Comparison of ENCODE assay signal across 10 cellular contexts in genomic region chr9:134056483-134057310, GRCh38. TPM values are rescaled to one million over a fixed set of nuclear protein-coding genes. Genes with fewer than 3 reads are reported as not detected.
A peak's percentile ranks its signal among the peaks of the same experiment; 100 is the strongest.
DNase-seq lines count a peak whose midpoint lies in the region; ATAC-seq and TF ChIP-seq lines count a peak whose summit lies in the region.
"Had no signal": no experiment of that assay in that cellular context is flagged by ENCODE, and none has a peak within 500 bp of the region (broad histone marks: within the 10 kb centered on the region; RNA-seq: fewer than 3 reads in every experiment).

No MANE protein-coding gene starts in this region.

- TF ChIP-seq CTCF in chondrocyte (IDR thresholded peaks at IDR 0.05) (no peak), right lobe of liver (IDR thresholded peaks at IDR 0.05) (no peak), stomach (IDR thresholded peaks at IDR 0.05) (no peak)

- no peak overlapping the region for H3K4me3 Mint-ChIP-seq in chondrocyte (ENCODE audit: unreplicated experiment)

- intact Hi-C loops in right lobe of liver (cut with DNase I), result no loop called here
- intact Hi-C loops in stomach (cut with DNase I; ENCODE audit: low total_unique reads), result no loop called here

- H3K27ac ChIP-seq in right lobe of liver (peak overlapping the region; percentile 51 to 83 (median 82)), stomach (peak overlapping the region; percentile 60 to 75 (median 68))
- H3K27ac ChIP-seq: cardiac muscle cell had no signal

- peak overlapping the region; percentile 81 for H3K27ac Mint-ChIP-seq in chondrocyte (ENCODE audit: unreplicated experiment)

- H3K9me3 Mint-ChIP-seq in chondrocyte (ENCODE audit: low read depth), result no peaks in the 10 kb centered on the region

- DNase-seq in activated CD4-positive, CD25-positive, alpha-beta regulatory T cell treated with anti-CD3 and anti-CD28 coated beads, Interleukin-2, amount 50 U/mL, for 72 hours, result peak; percentile 19
- DNase-seq in chondrocyte (ENCODE audit: low spot score), result peak; percentile 90
- DNase-seq in right lobe of liver, result peak; percentile 22 to 51 (median 50)
- DNase-seq in stomach, result no peak
- DNase-seq in SK-N-DZ (ENCODE audit: low spot score), result no peak
- DNase-seq in SHP77 treated with DMSO at 0.1 percent for 48 hours (lab: John Stamatoyannopoulos, UW), result no peak
- DNase-seq: Karpas-422 had no signal

- TF ChIP-seq POLR2A in right lobe of liver (IDR thresholded peaks at IDR 0.05) (no peak), stomach (IDR thresholded peaks at IDR 0.05) (no peak)

- no peak for ATAC-seq in activated CD4-positive, CD25-positive, alpha-beta regulatory T cell treated with anti-CD3 and anti-CD28 coated beads, Interleukin-2, amount 50 U/mL, for 24 hours
- peak in 1 of 4 donors; percentile 0 for ATAC-seq in right lobe of liver
- no peak for ATAC-seq in GM19328 (IDR thresholded peaks at IDR 0.05; ENCODE audit: unreplicated experiment)

- H3K36me3 ChIP-seq in right lobe of liver (peaks cover 0 to 13% (median 2%) of the 10 kb centered on the region in 4 donors), stomach (peaks cover 14 to 20% (median 19%) of the 10 kb centered on the region in 4 donors)

- H3K4me1 ChIP-seq in right lobe of liver (peaks cover 0 to 50% (median 27%) of the 10 kb centered on the region in 4 donors), stomach (peaks cover 46 to 83% (median 79%) of the 10 kb centered on the region in 4 donors)

- H3K9me3 ChIP-seq in right lobe of liver (no peaks in the 10 kb centered on the region), stomach (no peaks in the 10 kb centered on the region)

- no peak for TF ChIP-seq EP300 in stomach (IDR thresholded peaks at IDR 0.05)

- 91% methylated on average over 7 of the region's 24 CpGs for WGBS in right lobe of liver (ENCODE audit: insufficient coverage, low coverage, low lambda C conversion rate, missing lambda C conversion rate)
- WGBS in stomach, 5 donors, result 56 to 77% (median 62%) methylated on average over 13 to 24 of the region's 24 CpGs

- H3K27me3 ChIP-seq in right lobe of liver (no peaks in the 10 kb centered on the region), stomach (no peaks in the 10 kb centered on the region)
- H3K27me3 ChIP-seq: cardiac muscle cell had no signal

- H3K4me1 Mint-ChIP-seq in chondrocyte (ENCODE audit: low read depth), result peaks cover 19% of the 10 kb centered on the region

- no peaks in the 10 kb centered on the region for H3K27me3 Mint-ChIP-seq in chondrocyte (ENCODE audit: low read depth)

- H3K4me3 ChIP-seq in right lobe of liver (no peak overlapping the region), stomach (peak overlapping the region in 1 of 4 donors; percentile 23)
- H3K4me3 ChIP-seq: cardiac muscle cell had no signal

- no peaks in the 10 kb centered on the region for H3K36me3 Mint-ChIP-seq in chondrocyte (ENCODE audit: low read depth)

RNA-seq across cellular contexts. Expression of gene BRD3, which starts 11.1 kb away (rescaled TPM):
- 48.7 to 59.0 TPM (median 49.0 TPM) in 3 replicates for total RNA-seq in chondrocyte
- 10 to 100 TPM; 10.7 to 25.4 (median 21.1) TPM for total RNA-seq in right lobe of liver
- total RNA-seq in stomach, result 10 to 100 TPM; 14.5 to 29.0 (median 22.6) TPM
- polyA plus RNA-seq in stomach, result 1 to 10 TPM; 6.4 to 8.3 (median 7.9) TPM
- polyA plus RNA-seq in SK-N-DZ (2014; cell fraction: cytosol; rRNA removed), result 9.0 and 11.5 TPM in 2 replicates
- polyA plus RNA-seq in SK-N-DZ (2014; cell fraction: nucleus; rRNA removed), result 11.4 and 27.5 TPM in 2 replicates

RNA-seq across cellular contexts. Expression of gene BRD3OS, which starts 31.4 kb away (rescaled TPM):
- total RNA-seq in chondrocyte (13.7 to 27.6 TPM (median 15.7 TPM) in 3 replicates), right lobe of liver (1 to 10 TPM; 3.2 to 8.1 (median 5.9) TPM), stomach (10 to 100 TPM in 1 of 5 donors, 1 to 10 TPM in 3, not detected in 1; 2.4 to 12.0 (median 4.4) TPM)
- 1 to 10 TPM; 4.7 to 9.0 (median 8.2) TPM for polyA plus RNA-seq in stomach
- 14.3 and 16.5 TPM in 2 replicates for polyA plus RNA-seq in SK-N-DZ (2014; cell fraction: cytosol; rRNA removed)
- 8.1 and 14.4 TPM in 2 replicates for polyA plus RNA-seq in SK-N-DZ (2014; cell fraction: nucleus; rRNA removed)

Comparison
In these comparisons a context has a peak if more than half of its experiments do, and no peak if none do; other contexts are left out.
1. DNase-seq: peak in activated CD4-positive, CD25-positive, alpha-beta regulatory T cell treated with anti-CD3 and anti-CD28 coated beads, Interleukin-2, amount 50 U/mL, for 72 hours (single experiment), chondrocyte (single experiment) and right lobe of liver (3 of 3); none in stomach (single experiment), SK-N-DZ (single experiment) and SHP77 treated with DMSO at 0.1 percent for 48 hours (single experiment).